Comparison of ENCODE assay signal across 19 cellular contexts in genomic region chr16:48564544-48565444, GRCh38.
"Had no signal": no experiment of that assay in that cellular context is flagged by ENCODE, and none has a peak within 500 bp of the region (broad histone marks: within the 10 kb centered on the region; RNA-seq: fewer than 3 reads in every experiment).

No MANE protein-coding gene starts in this region.

- H3K36me3 ChIP-seq: colonic mucosa, right atrium auricular region had no signal

- H3K4me3 ChIP-seq: colonic mucosa, esophagus muscularis mucosa, left lung, right atrium auricular region, skin epidermis, suprapubic skin had no signal

- ATAC-seq: left lung; naive thymus-derived CD4-positive, alpha-beta T cell had no signal

- DNase-seq: activated CD4-positive, alpha-beta T cell treated with anti-CD3 and anti-CD28 coated beads for 48 hours; activated CD8-positive, alpha-beta memory T cell treated with anti-CD3 and anti-CD28 coated beads, Interleukin-2, amount 50 U/mL, for 48 hours; activated naive CD4-positive, alpha-beta T cell treated with anti-CD3 and anti-CD28 coated beads, Interleukin-2, amount 50 U/mL, for 16 hours; amygdala; central memory CD4-positive, alpha-beta T cell; colonic mucosa; left lung; naive thymus-derived CD4-positive, alpha-beta T cell; occipital lobe; stimulated activated CD4-positive, alpha-beta T cell treated with anti-CD3 and anti-CD28 coated beads, Interleukin-15, amount 100 ng/mL, for 24 hours; stimulated activated CD4-positive, alpha-beta T cell treated with anti-CD3 and anti-CD28 coated beads, Interleukin-4, amount 100 ng/mL, for 24 hours; stimulated activated naive CD4-positive, alpha-beta T cell treated with Interleukin-2 at 50 U/mL for 16 hours; trophoblast cell had no signal

- H3K27me3 ChIP-seq: colonic mucosa, esophagus muscularis mucosa, left lung, right atrium auricular region, suprapubic skin had no signal

- H3K9me3 Mint-ChIP-seq: T-helper 1 cell treated with Interleukin-12 subunit alpha and Interleukin-12 subunit beta and Interleukin-4 antibody, amounts not matched to agents 30 μg/mL and 1 μg/mL, for 36 hours had no signal

- H3K4me1 ChIP-seq: colonic mucosa had no signal

- H3K27me3 Mint-ChIP-seq: naive thymus-derived CD4-positive, alpha-beta T cell had no signal

- H3K27ac ChIP-seq: colonic mucosa, esophagus muscularis mucosa, left lung, right atrium auricular region, skin epidermis, suprapubic skin had no signal

- H3K9me3 ChIP-seq: colonic mucosa, esophagus muscularis mucosa, left lung, right atrium auricular region, suprapubic skin had no signal

- H3K4me3 Mint-ChIP-seq: brain; naive thymus-derived CD4-positive, alpha-beta T cell; T-helper 1 cell treated with Interleukin-12 subunit alpha and Interleukin-12 subunit beta and Interleukin-4 antibody, amounts not matched to agents 30 μg/mL and 1 μg/mL, for 36 hours had no signal
